In genomic region chr4:8009710-8010534, GRCh38 we compare ENCODE assay signal across 1 cellular context.
A peak's percentile ranks its signal among the peaks of the same experiment; 100 is the strongest.
TF ChIP-seq lines count a peak whose summit lies in the region.

No MANE protein-coding gene starts in this region.

TF ChIP-seq in HepG2, 621 proteins besides CTCF, POLR2A, EP300 and RAD21 (continued from another document and continues in another):
- TF ChIP-seq ATF4 (CRISPR knock-in tag; IDR thresholded peaks at IDR 0.05) = 0 out of 4 replicates have a peak, but pooled peaks of 1 of the 2 experiments have one; percentile 5
- no peak for TF ChIP-seq KAT2B (IDR thresholded peaks at IDR 0.05; ENCODE audit: borderline replicate concordance, low read depth, low read length)
- TF ChIP-seq TFDP2 (CRISPR knock-in tag; IDR thresholded peaks at IDR 0.05) = no peak
- TF ChIP-seq ZNF878 (CRISPR knock-in tag; IDR thresholded peaks at IDR 0.05) = no peak
- no peak for TF ChIP-seq TBL1XR1 (IDR thresholded peaks at IDR 0.05; ENCODE audit: borderline replicate concordance, low read length, partially characterized antibody)
- TF ChIP-seq HNRNPLL (IDR thresholded peaks at IDR 0.05; ENCODE audit: low read depth, low read length, poor library complexity, severe bottlenecking) = no peak
- TF ChIP-seq CERS6 (CRISPR knock-in tag; IDR thresholded peaks at IDR 0.05) = no peak
- TF ChIP-seq ZNF362 (CRISPR knock-in tag; IDR thresholded peaks at IDR 0.05; ENCODE audit: borderline replicate concordance) = no peak
- TF ChIP-seq SETDB1 (CRISPR knock-in tag; IDR thresholded peaks at IDR 0.05; ENCODE audit: borderline replicate concordance) = no peak
- no peak for TF ChIP-seq ZNF780A (CRISPR knock-in tag; IDR thresholded peaks at IDR 0.05)
- no peak for TF ChIP-seq ARNTL (CRISPR knock-in tag; IDR thresholded peaks at IDR 0.05)
- TF ChIP-seq ZNF775 (CRISPR knock-in tag; IDR thresholded peaks at IDR 0.05; ENCODE audit: borderline replicate concordance) = no peak
- TF ChIP-seq FOXK1 (CRISPR knock-in tag; IDR thresholded peaks at IDR 0.05; ENCODE audit: borderline replicate concordance, low read depth) = no peak
- TF ChIP-seq HOXD1 (CRISPR knock-in tag; IDR thresholded peaks at IDR 0.05) = no peak
- TF ChIP-seq MIXL1 (CRISPR knock-in tag; IDR thresholded peaks at IDR 0.05) = no peak
- no peak for TF ChIP-seq SNAPC4 (CRISPR knock-in tag; IDR thresholded peaks at IDR 0.05)
- TF ChIP-seq TEAD2 (CRISPR knock-in tag; IDR thresholded peaks at IDR 0.05) = no peak
- TF ChIP-seq CSRNP2 (CRISPR knock-in tag; conservative IDR thresholded peaks at IDR 0.05; ENCODE audit: low read depth) = no peak
- no peak for TF ChIP-seq PLSCR1 (CRISPR knock-in tag; IDR thresholded peaks at IDR 0.05; ENCODE audit: borderline replicate concordance)
- 0 out of 2 replicates have a peak, but pooled peaks have one; percentile 44 for TF ChIP-seq ZNF292 (CRISPR knock-in tag; IDR thresholded peaks at IDR 0.05; ENCODE audit: borderline replicate concordance, low read depth)
- no peak for TF ChIP-seq FOXA1 (IDR thresholded peaks at IDR 0.05)
- peak; percentile 59 for TF ChIP-seq FOXA1 (CRISPR knock-in tag; IDR thresholded peaks at IDR 0.05)
- TF ChIP-seq ZNF790 (CRISPR knock-in tag; IDR thresholded peaks at IDR 0.05; ENCODE audit: borderline replicate concordance) = no peak
- TF ChIP-seq REL (CRISPR knock-in tag; conservative IDR thresholded peaks at IDR 0.05) = no peak
- TF ChIP-seq ZBTB49 (CRISPR knock-in tag; IDR thresholded peaks at IDR 0.05; ENCODE audit: borderline replicate concordance) = no peak
- TF ChIP-seq ZNF616 (CRISPR knock-in tag; IDR thresholded peaks at IDR 0.05; ENCODE audit: low read depth) = no peak
- no peak for TF ChIP-seq ZNF44 (CRISPR knock-in tag; IDR thresholded peaks at IDR 0.05)
- TF ChIP-seq FOXP1 (IDR thresholded peaks at IDR 0.05) = no peak
- 0 out of 2 replicates have a peak, but pooled peaks have one; percentile 16 for TF ChIP-seq FOXP1 (CRISPR knock-in tag; IDR thresholded peaks at IDR 0.05)
- TF ChIP-seq TEAD3 (CRISPR knock-in tag; optimal IDR thresholded peaks at IDR 0.05; ENCODE audit: borderline replicate concordance) = no peak
- TF ChIP-seq ZNF136 (CRISPR knock-in tag; IDR thresholded peaks at IDR 0.05; ENCODE audit: low read depth) = no peak
- no peak for TF ChIP-seq STAT5B (CRISPR knock-in tag; IDR thresholded peaks at IDR 0.05)
- TF ChIP-seq ISX (CRISPR knock-in tag; conservative IDR thresholded peaks at IDR 0.05) = no peak
- no peak for TF ChIP-seq ZFY (CRISPR knock-in tag; IDR thresholded peaks at IDR 0.05)
- no peak for TF ChIP-seq MXD3 (CRISPR knock-in tag; IDR thresholded peaks at IDR 0.05)
- TF ChIP-seq XRCC5 (optimal IDR thresholded peaks at IDR 0.05; ENCODE audit: low read length) = no peak
- TF ChIP-seq HHEX (CRISPR knock-in tag; IDR thresholded peaks at IDR 0.05) = no peak
- no peak for TF ChIP-seq LBX2 (CRISPR knock-in tag; IDR thresholded peaks at IDR 0.05; ENCODE audit: borderline replicate concordance)
